Comparison of ENCODE assay signal across 21 cellular contexts in the genomic region with DNA sequence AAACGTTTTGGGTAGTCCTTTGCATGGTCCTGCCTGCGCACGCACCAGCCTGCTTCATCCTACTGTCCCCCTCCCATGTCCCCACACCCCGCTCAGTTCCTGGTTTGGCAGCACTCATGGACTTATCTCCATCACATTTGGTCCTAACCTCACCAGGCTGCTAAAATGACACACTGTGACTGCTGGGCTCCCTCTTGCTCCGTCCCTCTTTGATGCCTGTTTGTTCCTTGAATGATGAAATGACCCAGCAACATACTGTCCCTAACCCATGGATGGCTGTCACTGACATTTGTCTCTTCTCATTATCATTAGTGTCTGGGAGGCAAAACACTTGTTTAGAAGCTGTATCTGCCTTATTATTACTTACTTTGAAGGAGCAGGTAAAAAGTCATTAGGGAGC.
DNase-seq lines count a peak whose midpoint lies in the region; ATAC-seq, FAIRE-seq and TF ChIP-seq lines count a peak whose summit lies in the region.
"Had no signal": no experiment of that assay in that cellular context is flagged by ENCODE, and none has a peak within 500 bp of the region (broad histone marks: within the 10 kb centered on the region; RNA-seq: fewer than 3 reads in every experiment).

No MANE protein-coding gene starts in this region.

- H2AK5ac ChIP-seq in H9 (ENCODE audit: insufficient read length, low read length), result no peak overlapping the region

- CTCF ChIA-PET in K562 (lab: Yijun Ruan, JAX; ENCODE audit: low intra/inter-chr PET ratio), result no interaction called here

- H4K91ac ChIP-seq in H9 (ENCODE audit: insufficient read length, low read depth, low read length), result no peak overlapping the region

- no peaks in the 10 kb centered on the region for H3K9me3 ChIP-seq in H9 (ENCODE audit: control insufficient read depth, low read depth, low read length)
- H3K9me3 ChIP-seq in K562 (replicated peaks; ENCODE audit: control insufficient read depth, insufficient read depth, low read depth, low read length), result no peaks in the 10 kb centered on the region
- H3K9me3 ChIP-seq: A549; BLaER1 treated with 17β-estradiol and CSF1 and Interleukin-3, amounts not matched to agents 10 nM and 100 nM; Caco-2 had no signal

- no peaks in the 10 kb centered on the region for H3K36me3 Mint-ChIP-seq in H9 (ENCODE audit: insufficient read depth in 1 of 3, low read depth in 3 of 3)
- peaks cover 23% of the 10 kb centered on the region for H3K36me3 Mint-ChIP-seq in stimulated activated memory B cell treated with anti-CD40 and anti-IgM and Interleukin-4, amounts not matched to agents 10 μg/mL and 1 μg/mL and 100 μg/mL, for 72 hours
- H3K36me3 Mint-ChIP-seq: CD8-positive, alpha-beta T cell had no signal

- H2BK15ac ChIP-seq in H9 (ENCODE audit: low read depth, low read length), result no peak overlapping the region

- H4K20me1 ChIP-seq in H9 (ENCODE audit: control insufficient read depth, insufficient read depth, insufficient read length), result no peaks in the 10 kb centered on the region
- H4K20me1 ChIP-seq in K562 (replicated peaks; ENCODE audit: control insufficient read depth, insufficient read depth, low read length), result no peaks in the 10 kb centered on the region
- H4K20me1 ChIP-seq: BLaER1 treated with 17β-estradiol and CSF1 and Interleukin-3, amounts not matched to agents 10 nM and 100 nM had no signal

- no peak overlapping the region for H3K23ac ChIP-seq in H9 (ENCODE audit: insufficient read length, low read depth, low read length)

- no peak overlapping the region for H3K14ac ChIP-seq in H9 (ENCODE audit: insufficient read depth, low read length)

- ATAC-seq in K562, result peak; percentile 69
- ATAC-seq in stimulated activated memory B cell treated with anti-CD40 and anti-IgM and Interleukin-4, amounts not matched to agents 10 μg/mL and 1 μg/mL and 100 μg/mL, for 72 hours, result no peak
- ATAC-seq in GM21528 (IDR thresholded peaks at IDR 0.05; ENCODE audit: low FRiP score, unreplicated experiment), result no peak
- ATAC-seq: A549; CD8-positive, alpha-beta T cell had no signal

- no peak overlapping the region for H2BK12ac ChIP-seq in H9 (ENCODE audit: insufficient read length, low read depth, low read length)

- H3K27ac Mint-ChIP-seq in H9, result no peak overlapping the region
- H3K27ac Mint-ChIP-seq in stimulated activated memory B cell treated with anti-CD40 and anti-IgM and Interleukin-4, amounts not matched to agents 10 μg/mL and 1 μg/mL and 100 μg/mL, for 72 hours, result peak overlapping the region; percentile 95
- H3K27ac Mint-ChIP-seq: B cell; CD4-positive, alpha-beta T cell; CD8-positive, alpha-beta T cell had no signal

- TF ChIP-seq RAD21 in K562 (CRISPR knock-in tag; conservative IDR thresholded peaks at IDR 0.05 in 1 of 2, IDR thresholded peaks at IDR 0.05 in 1 of 2), result no peak

- H3K56ac ChIP-seq in H9 (ENCODE audit: insufficient read length, low read depth, low read length), result no peak overlapping the region

- no peaks in the 10 kb centered on the region for H3K27me3 Mint-ChIP-seq in H9 (ENCODE audit: low read depth)
- no peaks in the 10 kb centered on the region for H3K27me3 Mint-ChIP-seq in stimulated activated memory B cell treated with anti-CD40 and anti-IgM and Interleukin-4, amounts not matched to agents 10 μg/mL and 1 μg/mL and 100 μg/mL, for 72 hours
- H3K27me3 Mint-ChIP-seq: B cell had no signal

- no peak overlapping the region for H2BK5ac ChIP-seq in H9 (ENCODE audit: insufficient read length, low read length)

- TF ChIP-seq CTCF in H9 (conservative IDR thresholded peaks at IDR 0.05), result no peak
- TF ChIP-seq CTCF in K562 (IDR thresholded peaks at IDR 0.05 in 2 of 3, conservative IDR thresholded peaks at IDR 0.05 in 1 of 3; ENCODE audit: insufficient read depth in 2 of 3, low read depth in 1 of 3, low read length in 3 of 3), result no peak

- no peak overlapping the region for H3K27ac ChIP-seq in H9 (ENCODE audit: insufficient read length, low read depth, low read length)
- H3K27ac ChIP-seq in K562 (ENCODE audit: extremely low read depth, low read depth, low read length), result no peak overlapping the region
- H3K27ac ChIP-seq: 22Rv1; A549; BLaER1 treated with 17β-estradiol and CSF1 and Interleukin-3, amounts not matched to agents 10 nM and 100 nM; C4-2B had no signal

- H3K4me2 ChIP-seq in H9 (ENCODE audit: insufficient read depth, insufficient read length, low read length) (no peak overlapping the region), K562 (ENCODE audit: insufficient read depth, low read length) (no peak overlapping the region)
- H3K4me2 ChIP-seq: A549; BLaER1 treated with 17β-estradiol and CSF1 and Interleukin-3, amounts not matched to agents 10 nM and 100 nM had no signal

- H3K79me1 ChIP-seq in H9 (ENCODE audit: insufficient read depth, low read depth, low read length, poor library complexity, severe bottlenecking), result no peaks in the 10 kb centered on the region

- H2BK120ac ChIP-seq in H9 (ENCODE audit: low read depth, low read length, poor library complexity, severe bottlenecking), result no peak overlapping the region

- H3K4me3 Mint-ChIP-seq in H9, result no peak overlapping the region
- H3K4me3 Mint-ChIP-seq in stimulated activated memory B cell treated with anti-CD40 and anti-IgM and Interleukin-4, amounts not matched to agents 10 μg/mL and 1 μg/mL and 100 μg/mL, for 72 hours, result no peak overlapping the region
- H3K4me3 Mint-ChIP-seq: B cell; CD4-positive, alpha-beta T cell; CD8-positive, alpha-beta T cell had no signal

- H3K9ac ChIP-seq in H9 (ENCODE audit: extremely low read depth, insufficient read length, low read length) (no peak overlapping the region), K562 (ENCODE audit: insufficient read depth in 1 of 2, low read depth in 2 of 2, low read length in 2 of 2) (no peak overlapping the region)
- H3K9ac ChIP-seq: BLaER1 treated with 17β-estradiol and CSF1 and Interleukin-3, amounts not matched to agents 10 nM and 100 nM had no signal

- no peak overlapping the region for H2BK20ac ChIP-seq in H9 (ENCODE audit: low read depth, low read length, poor library complexity, severe bottlenecking)

- H3K27me3 ChIP-seq in H9 (ENCODE audit: insufficient read depth, low read length) (no peaks in the 10 kb centered on the region), K562 (ENCODE audit: control insufficient read depth in 2 of 2, insufficient read depth in 2 of 2, low read length in 2 of 2) (peaks cover 0 to 46% of the 10 kb centered on the region in 2 experiments; a peak in 3 of 5 replicates)
- H3K27me3 ChIP-seq: BLaER1 treated with 17β-estradiol and CSF1 and Interleukin-3, amounts not matched to agents 10 nM and 100 nM had no signal

- peak; percentile 19; the same call in 1 of the 2 replicates for TF ChIP-seq EP300 in K562 (IDR thresholded peaks at IDR 0.05; ENCODE audit: low read length)

- no peak for TF ChIP-seq POLR2A in K562 (conservative IDR thresholded peaks at IDR 0.05)

- H3K4me1 ChIP-seq in H9 (ENCODE audit: insufficient read depth, low read length) (peaks cover 2% of the 10 kb centered on the region; the same call in 1 of the 2 replicates), K562 (replicated peaks in 1 of 2; ENCODE audit: control insufficient read depth in 2 of 2, insufficient read depth in 2 of 2, low read length in 2 of 2) (no peaks in the 10 kb centered on the region)
- H3K4me1 ChIP-seq: A549, Caco-2 had no signal

- H2AFZ ChIP-seq in H9 (ENCODE audit: low read length) (no peak overlapping the region), K562 (ENCODE audit: low read depth, low read length) (no peak overlapping the region)

- intact Hi-C loops in K562 (cut with micrococcal nuclease), result no loop called here

- H3K79me2 ChIP-seq in H9 (ENCODE audit: insufficient read depth, low read length) (no peaks in the 10 kb centered on the region), K562 (ENCODE audit: control insufficient read depth, insufficient read depth, low read length) (no peaks in the 10 kb centered on the region)

- peaks cover 17 to 21% of the 10 kb centered on the region in 2 experiments for H3K4me1 Mint-ChIP-seq in H9
- H3K4me1 Mint-ChIP-seq in stimulated activated memory B cell treated with anti-CD40 and anti-IgM and Interleukin-4, amounts not matched to agents 10 μg/mL and 1 μg/mL and 100 μg/mL, for 72 hours, result peaks cover 34% of the 10 kb centered on the region
- H3K4me1 Mint-ChIP-seq: B cell had no signal

- H3K18ac ChIP-seq in H9 (ENCODE audit: insufficient read length, low read depth, low read length), result peak overlapping the region; percentile 44

- H3K9me3 Mint-ChIP-seq in H9, result no peaks in the 10 kb centered on the region
- no peaks in the 10 kb centered on the region for H3K9me3 Mint-ChIP-seq in stimulated activated memory B cell treated with anti-CD40 and anti-IgM and Interleukin-4, amounts not matched to agents 10 μg/mL and 1 μg/mL and 100 μg/mL, for 72 hours
- H3K9me3 Mint-ChIP-seq: CD4-positive, alpha-beta T cell; CD8-positive, alpha-beta T cell had no signal

- POLR2A ChIA-PET in K562 (lab: Yijun Ruan, JAX), result interaction anchor here (1.2 kb wide), 1 partner anchor 23 kb away, joined by 3 read pairs; no protein-coding TSS in a partner anchor

- no peak for FAIRE-seq in K562 (lab: Jason Lieb, UNC)
- FAIRE-seq: A549, D721Med, G401.6, GM12891, GM19239 had no signal

- BruUV-seq in K562 (replicated peaks; lab: Mats Ljungman, UMichigan), result no TSS peak

- H3K23me2 ChIP-seq in H9 (ENCODE audit: insufficient read length, low read depth, low read length, poor library complexity, severe bottlenecking), result no peaks in the 10 kb centered on the region

- no peak overlapping the region for H4K8ac ChIP-seq in H9 (replicated peaks; ENCODE audit: insufficient read length, low read depth, low read length)

- no peaks in the 10 kb centered on the region for H3K36me3 ChIP-seq in K562 (ENCODE audit: control insufficient read depth, insufficient read depth, low read length)
- H3K36me3 ChIP-seq: BLaER1 treated with 17β-estradiol and CSF1 and Interleukin-3, amounts not matched to agents 10 nM and 100 nM had no signal

- WGBS in H9 (ENCODE audit: extremely low coverage, insufficient read length, low lambda C conversion rate), result no CpG with 5 or more reads among the region's 5 CpGs
- WGBS in K562 (ENCODE audit: insufficient coverage, low coverage, missing lambda C conversion rate), result 0% methylated on average over 5 of the region's 5 CpGs

- no peak overlapping the region for H3K4ac ChIP-seq in H9 (ENCODE audit: low read depth, low read length)

- H3K9me1 ChIP-seq in K562 (ENCODE audit: control insufficient read depth, insufficient read depth, low read length), result no peaks in the 10 kb centered on the region

- no peak overlapping the region for H3T11ph ChIP-seq in H9 (ENCODE audit: low read length)

- in situ Hi-C loops in K562 (cut with MboI), result no loop called here

- DNase-seq in H9 (no peak), K562 (ENCODE audit: extremely low read depth in 1 of 4, low spot score in 3 of 4) (no peak), NCI-H526 (lab: John Stamatoyannopoulos, UW) (no peak)
- DNase-seq: AML-193; Caco-2; Calu3; CD4-positive, alpha-beta T cell; CD8-positive, alpha-beta T cell; DMS79 treated with DMSO at 0.1 percent for 48 hours; GF-D8 had no signal

- H4K5ac ChIP-seq in H9 (ENCODE audit: insufficient read length, low read depth, low read length), result no peak overlapping the region

- no peak overlapping the region for H3K4me3 ChIP-seq in K562
- H3K4me3 ChIP-seq: A549; BLaER1 treated with 17β-estradiol and CSF1 and Interleukin-3, amounts not matched to agents 10 nM and 100 nM had no signal

TF ChIP-seq in K562, 482 proteins besides CTCF, POLR2A, EP300 and RAD21 (continues in another document):
- no peak for TF ChIP-seq CBFB (CRISPR knock-in tag; IDR thresholded peaks at IDR 0.05)
- no peak for TF ChIP-seq ZNF121 (CRISPR knock-in tag; conservative IDR thresholded peaks at IDR 0.05)
- TF ChIP-seq KLF16 (IDR thresholded peaks at IDR 0.05), result no peak
